16 cellular contexts compared by ENCODE assay signal in the genomic region with DNA sequence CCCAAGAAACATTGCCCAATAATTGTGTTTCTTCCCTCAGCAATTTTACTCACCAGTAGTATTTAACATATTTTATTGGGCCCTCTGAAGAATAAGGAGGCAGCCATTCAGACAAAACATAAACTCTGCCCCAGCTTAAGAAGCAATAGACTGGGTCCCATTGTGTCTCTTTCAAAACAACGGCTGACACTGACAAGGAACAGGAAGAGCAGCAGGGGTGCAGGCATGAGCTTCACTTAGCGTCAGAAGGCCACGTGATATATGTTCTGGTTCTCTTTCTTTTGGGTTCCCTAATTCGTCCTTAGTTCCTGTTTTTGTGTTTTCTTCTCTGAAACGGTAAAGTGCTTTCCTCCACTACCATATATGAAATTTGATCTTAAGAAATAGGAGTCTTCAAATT.
DNase-seq lines count a peak whose midpoint lies in the region; ATAC-seq and TF ChIP-seq lines count a peak whose summit lies in the region.
"Had no signal": no experiment of that assay in that cellular context is flagged by ENCODE, and none has a peak within 500 bp of the region (broad histone marks: within the 10 kb centered on the region; RNA-seq: fewer than 3 reads in every experiment).

No MANE protein-coding gene starts in this region.

- no peaks in the 10 kb centered on the region for H3K79me2 ChIP-seq in OCI-LY1 (ENCODE audit: insufficient read depth, low read length)

- H3F3A ChIP-seq in OCI-LY1 (ENCODE audit: insufficient read depth, low read length) = no peaks in the 10 kb centered on the region

- H3K27me3 ChIP-seq in HAP-1 (ENCODE audit: low read depth) = no peaks in the 10 kb centered on the region
- H3K27me3 ChIP-seq in OCI-LY1 (ENCODE audit: insufficient read depth, low read length) = no peaks in the 10 kb centered on the region
- no peaks in the 10 kb centered on the region for H3K27me3 ChIP-seq in heart right ventricle
- no peaks in the 10 kb centered on the region for H3K27me3 ChIP-seq in brain microvascular endothelial cell (replicated peaks)
- H3K27me3 ChIP-seq: cardiac muscle cell had no signal

- peak overlapping the region; percentile 28; the same call in 1 of the 2 replicates for H3K4me2 ChIP-seq in OCI-LY1 (ENCODE audit: low read length)

- in situ Hi-C loops in HAP-1 (cut with MboI; ENCODE audit: low sequenced_read_pairs) (no loop called here), brain microvascular endothelial cell (cut with HindIII; ENCODE audit: low pct_ligation_motif_present, low sequenced_read_pairs) (no loop called here)

- H3K27ac ChIP-seq in OCI-LY1 (ENCODE audit: low read depth, low read length, poor library complexity, severe bottlenecking) (peak overlapping the region; percentile 27), heart right ventricle (peak overlapping the region in 4 of 10 donors; percentile 3 to 85 (median 22)), brain microvascular endothelial cell (no peak overlapping the region)
- H3K27ac ChIP-seq: cardiac muscle cell had no signal

- H3K4me3 ChIP-seq in HAP-1 = no peak overlapping the region
- H3K4me3 ChIP-seq in OCI-LY1 (ENCODE audit: low read depth, low read length, poor library complexity, severe bottlenecking) = peak overlapping the region; percentile 12
- no peak overlapping the region for H3K4me3 ChIP-seq in heart right ventricle
- no peak overlapping the region for H3K4me3 ChIP-seq in brain microvascular endothelial cell (ENCODE audit: low read depth, low read length)
- H3K4me3 ChIP-seq: cardiac muscle cell, thoracic aorta had no signal

- intact Hi-C loops in heart right ventricle (cut with DNase I) = no loop called here

- H3K9me3 ChIP-seq in HAP-1 (no peaks in the 10 kb centered on the region), OCI-LY1 (ENCODE audit: low read length) (no peaks in the 10 kb centered on the region), heart right ventricle (no peaks in the 10 kb centered on the region)
- H3K9me3 ChIP-seq: thoracic aorta had no signal

- TF ChIP-seq CTCF in OCI-LY1 (IDR thresholded peaks at IDR 0.05; ENCODE audit: low read length) (no peak), heart right ventricle (IDR thresholded peaks at IDR 0.05) (no peak), brain microvascular endothelial cell (IDR thresholded peaks at IDR 0.05; ENCODE audit: low read depth, low read length, missing control alignments) (no peak)

- peaks cover 9% of the 10 kb centered on the region for H3K4me1 ChIP-seq in HAP-1
- peaks cover 10% of the 10 kb centered on the region for H3K4me1 ChIP-seq in OCI-LY1 (ENCODE audit: insufficient read depth, low read length, severe bottlenecking)
- H3K4me1 ChIP-seq in heart right ventricle = peaks cover 0 to 10% (median 0%) of the 10 kb centered on the region in 9 donors

- ATAC-seq in heart right ventricle = peak in 7 of 8 donors; percentile 38 to 83 (median 60)
- no peak for ATAC-seq in GM21390 (IDR thresholded peaks at IDR 0.05; ENCODE audit: unreplicated experiment)
- no peak for ATAC-seq in HG03196 (IDR thresholded peaks at IDR 0.05; ENCODE audit: unreplicated experiment)
- ATAC-seq: activated CD8-positive, alpha-beta T cell treated with anti-CD3 and anti-CD28 coated beads for 36 hours; esophagus mucosa had no signal

- H3K9me2 ChIP-seq in OCI-LY1 (ENCODE audit: low read depth, low read length) = no peaks in the 10 kb centered on the region

- H4K20me1 ChIP-seq in OCI-LY1 (ENCODE audit: insufficient read depth, low read length) = no peaks in the 10 kb centered on the region

- H3K36me3 ChIP-seq in HAP-1 (replicated peaks) (no peaks in the 10 kb centered on the region), OCI-LY1 (ENCODE audit: insufficient read depth, low read length) (no peaks in the 10 kb centered on the region), heart right ventricle (no peaks in the 10 kb centered on the region), brain microvascular endothelial cell (replicated peaks) (no peaks in the 10 kb centered on the region)
- H3K36me3 ChIP-seq: cardiac muscle cell, thoracic aorta had no signal

- DNase-seq in HAP-1 (ENCODE audit: low spot score in 2 of 2) (peak; percentile 36 to 62), heart right ventricle (peak in 1 of 2 donors; percentile 10), retina (peak; percentile 75), brain microvascular endothelial cell (no peak)
- DNase-seq: activated CD8-positive, alpha-beta T cell treated with anti-CD3 and anti-CD28 coated beads for 36 hours; activated naive CD4-positive, alpha-beta T cell; CD8-positive, alpha-beta memory T cell; NCI-H187 treated with DMSO at 0.1 percent for 48 hours; NCI-H774; T-helper 1 cell had no signal

- H3K9ac ChIP-seq in OCI-LY1 (ENCODE audit: low read length) = no peak overlapping the region

- 49 to 51% methylated on average over 5 of the region's 5 CpGs for WGBS in heart right ventricle, 2 donors

- H2AFZ ChIP-seq in OCI-LY1 (ENCODE audit: low read length) = no peak overlapping the region

Comparison
In these comparisons a context has a peak if more than half of its experiments do, and no peak if none do; other contexts are left out.
1. ATAC-seq: peak in heart right ventricle (7 of 8); none in GM21390 (single experiment) and HG03196 (single experiment).